25 cellular contexts compared by ENCODE assay signal in genomic region chr11:63893355-63893754, GRCh38. TPM values are rescaled to one million over a fixed set of nuclear protein-coding genes. Genes with fewer than 3 reads are reported as not detected.
"Had no signal": no experiment of that assay in that cellular context is flagged by ENCODE, and none has a peak within 500 bp of the region (broad histone marks: within the 10 kb centered on the region; RNA-seq: fewer than 3 reads in every experiment).

No MANE protein-coding gene starts in this region.

- H3K27me3 ChIP-seq: heart right ventricle, left lung, ovary, right atrium auricular region, right lobe of liver, stomach, testis, thyroid gland, upper lobe of right lung had no signal

- H3K4me3 ChIP-seq: heart right ventricle, left lung, lower lobe of right lung, ovary, right atrium auricular region, right lobe of liver, skin epidermis, stomach, testis, thyroid gland, upper lobe of right lung had no signal

- H3K27ac ChIP-seq: heart right ventricle, left lung, lower lobe of right lung, ovary, right atrium auricular region, right lobe of liver, skin epidermis, stomach, testis, thyroid gland, upper lobe of right lung had no signal

- DNase-seq: heart right ventricle; hippocampal formation; kidney; left colon; left lung; lower lobe of right lung; mammary epithelial cell; mesenchymal stem cell; naive thymus-derived CD8-positive, alpha-beta T cell; ovary; right lobe of liver; stimulated activated CD4-positive, alpha-beta T cell treated with anti-CD3 and anti-CD28 coated beads, Interleukin-12 subunit alpha, Interleukin-12 subunit beta, amount 100 ng/mL, for 4 hours; stimulated activated CD4-positive, alpha-beta T cell treated with anti-CD3 and anti-CD28 coated beads, Interleukin-15, amount 100 ng/mL, for 24 hours; stimulated activated CD4-positive, alpha-beta T cell treated with anti-CD3 and anti-CD28 coated beads, Interleukin-2, amount 100 ng/mL, for 24 hours; stimulated activated CD4-positive, alpha-beta T cell treated with anti-CD3 and anti-CD28 coated beads, Interleukin-4, amount 100 ng/mL, for 1 hour; stimulated activated naive B cell treated with anti-CD40 and anti-IgM and Interleukin-4, amounts not matched to agents 10 μg/mL and 1 μg/mL and 100 μg/mL, for 72 hours; stimulated activated naive CD8-positive, alpha-beta T cell treated with anti-CD3 and anti-CD28 coated beads, Interleukin-15, Interleukin-2, amounts not matched to agents 100 U/mL and 50 U/mL, for 24 hours; stomach; testis; thyroid gland; trophoblast cell; upper lobe of right lung had no signal

- ATAC-seq: heart right ventricle; left colon; left lung; lower lobe of right lung; naive thymus-derived CD8-positive, alpha-beta T cell; right lobe of liver; stimulated activated naive B cell treated with anti-CD40 and anti-IgM and Interleukin-4, amounts not matched to agents 10 μg/mL and 1 μg/mL and 100 μg/mL, for 72 hours; stimulated activated naive CD8-positive, alpha-beta T cell treated with anti-CD3 and anti-CD28 coated beads, Interleukin-15, Interleukin-2, amounts not matched to agents 100 U/mL and 50 U/mL, for 24 hours; upper lobe of right lung had no signal

- H3K4me3 Mint-ChIP-seq: stimulated activated naive B cell treated with anti-CD40 and anti-IgM and Interleukin-4, amounts not matched to agents 10 μg/mL and 1 μg/mL and 100 μg/mL, for 72 hours had no signal

- H3K27me3 Mint-ChIP-seq: naive thymus-derived CD8-positive, alpha-beta T cell; progenitor cell of endocrine pancreas; stimulated activated naive B cell treated with anti-CD40 and anti-IgM and Interleukin-4, amounts not matched to agents 10 μg/mL and 1 μg/mL and 100 μg/mL, for 72 hours had no signal

- H3K36me3 ChIP-seq: ovary had no signal

- H3K9me3 Mint-ChIP-seq: naive thymus-derived CD8-positive, alpha-beta T cell; stimulated activated naive B cell treated with anti-CD40 and anti-IgM and Interleukin-4, amounts not matched to agents 10 μg/mL and 1 μg/mL and 100 μg/mL, for 72 hours had no signal

- H3K27ac Mint-ChIP-seq: progenitor cell of endocrine pancreas; stimulated activated naive B cell treated with anti-CD40 and anti-IgM and Interleukin-4, amounts not matched to agents 10 μg/mL and 1 μg/mL and 100 μg/mL, for 72 hours had no signal

- H3K9me3 ChIP-seq: heart right ventricle, left lung, lower lobe of right lung, ovary, right atrium auricular region, right lobe of liver, stomach, testis, thyroid gland, upper lobe of right lung had no signal

RNA-seq across cellular contexts. Expression of gene RCOR2, which starts 23.6 kb away (rescaled TPM):
- total RNA-seq: naive thymus-derived CD8-positive, alpha-beta T cell had no signal
